In genomic region chr2:58268685-58269084, GRCh38 we compare ENCODE assay signal across 25 cellular contexts.
"Had no signal": no experiment of that assay in that cellular context is flagged by ENCODE, and none has a peak within 500 bp of the region (broad histone marks: within the 10 kb centered on the region; RNA-seq: fewer than 3 reads in every experiment).

No MANE protein-coding gene starts in this region.

- ATAC-seq: heart right ventricle; left cardiac atrium; left lung; naive thymus-derived CD4-positive, alpha-beta T cell; stimulated activated effector memory CD8-positive, alpha-beta T cell treated with anti-CD3 and anti-CD28 coated beads, Interleukin-12 subunit alpha, Interleukin-12 subunit beta, amount 100 ng/mL, for 72 hours had no signal

- H3K9me3 ChIP-seq: esophagus muscularis mucosa, heart right ventricle, left lung, prostate gland, right atrium auricular region, stomach, thyroid gland had no signal

- H3K27ac ChIP-seq: coronary artery, esophagus muscularis mucosa, heart right ventricle, left lung, neural progenitor cell, parathyroid adenoma, prostate gland, right atrium auricular region, sigmoid colon, stomach, thyroid gland had no signal

- H3K36me3 ChIP-seq: esophagus muscularis mucosa, heart right ventricle, left lung, neural progenitor cell, prostate gland, right atrium auricular region, sigmoid colon, stomach, thyroid gland had no signal

- H3K4me1 ChIP-seq: esophagus muscularis mucosa, heart right ventricle, left lung, parathyroid adenoma, prostate gland, right atrium auricular region, sigmoid colon, stomach, thyroid gland had no signal

- H3K4me3 ChIP-seq: coronary artery, esophagus muscularis mucosa, heart right ventricle, left lung, neural progenitor cell, prostate gland, right atrium auricular region, sigmoid colon, stomach, thyroid gland had no signal

- H3K27me3 ChIP-seq: esophagus muscularis mucosa, heart right ventricle, left lung, neural progenitor cell, right atrium auricular region, sigmoid colon, stomach, thyroid gland had no signal

- DNase-seq: dermis blood vessel endothelial cell; effector memory CD4-positive, alpha-beta T cell; foreskin melanocyte; glutamatergic neuron; heart right ventricle; hippocampal formation; left cardiac atrium; left lung; mesenchymal stem cell; midbrain; naive thymus-derived CD4-positive, alpha-beta T cell; sigmoid colon; stimulated activated CD4-positive, alpha-beta T cell treated with anti-CD3 and anti-CD28 coated beads, Interleukin-2, amount 100 ng/mL, for 24 hours; stimulated activated CD4-positive, alpha-beta T cell treated with anti-CD3 and anti-CD28 coated beads, Interleukin-4, amount 100 ng/mL, for 24 hours; stimulated activated naive CD4-positive, alpha-beta T cell treated with Interleukin-2 at 50 U/mL for 16 hours; stomach; thyroid gland; trophoblast cell had no signal
